In genomic region chr10:72026251-72026650, GRCh38 we compare ENCODE assay signal across 17 cellular contexts.
"Had no signal": no experiment of that assay in that cellular context is flagged by ENCODE, and none has a peak within 500 bp of the region (broad histone marks: within the 10 kb centered on the region; RNA-seq: fewer than 3 reads in every experiment).

No MANE protein-coding gene starts in this region.

- H3K9me3 ChIP-seq: gastroesophageal sphincter, psoas muscle, sigmoid colon had no signal

- DNase-seq: activated B cell treated with CpG ODN at 0.5 μM for 24 hours; activated CD4-positive, alpha-beta T cell treated with anti-CD3 and anti-CD28 coated beads, Interleukin-2, amount 10 ng/mL, durations not matched to agents 24 days and 14 days; activated CD8-positive, alpha-beta memory T cell treated with anti-CD3 and anti-CD28 coated beads for 24 hours; activated naive CD4-positive, alpha-beta T cell treated with anti-CD3 and anti-CD28 coated beads for 36 hours; caudate nucleus; cortex of kidney; effector memory CD4-positive, alpha-beta T cell; hippocampal formation; midbrain; nucleus accumbens; stimulated activated CD4-positive, alpha-beta T cell treated with anti-CD3 and anti-CD28 coated beads, Interleukin-4, amount 100 ng/mL, for 1 hour; stimulated activated CD8-positive, alpha-beta memory T cell treated with anti-CD3 and anti-CD28 coated beads, Interleukin-4, amount 100 ng/mL, for 48 hours; stimulated activated naive CD8-positive, alpha-beta T cell treated with anti-CD3 and anti-CD28 coated beads, Interleukin-15, Interleukin-2, amounts not matched to agents 100 U/mL and 50 U/mL, for 24 hours; T-helper 17 cell had no signal

- H3K4me1 ChIP-seq: psoas muscle had no signal

- H3K36me3 ChIP-seq: gastroesophageal sphincter, sigmoid colon had no signal

- ATAC-seq: psoas muscle; stimulated activated naive CD8-positive, alpha-beta T cell treated with anti-CD3 and anti-CD28 coated beads, Interleukin-15, Interleukin-2, amounts not matched to agents 100 U/mL and 50 U/mL, for 24 hours; T-helper 17 cell had no signal

- H3K27ac ChIP-seq: psoas muscle, sigmoid colon had no signal

- H3K27me3 ChIP-seq: gastroesophageal sphincter, sigmoid colon had no signal

- H3K27ac Mint-ChIP-seq: activated B cell treated with CpG ODN at 0.5 μM for 24 hours; activated CD4-positive, alpha-beta T cell treated with anti-CD3 and anti-CD28 coated beads, Interleukin-2, amount 10 ng/mL, durations not matched to agents 24 days and 14 days; activated naive CD4-positive, alpha-beta T cell treated with anti-CD3 and anti-CD28 coated beads for 36 hours; T-helper 17 cell had no signal

- H3K4me3 ChIP-seq: gastroesophageal sphincter, psoas muscle, sigmoid colon had no signal

- H3K4me3 Mint-ChIP-seq: activated B cell treated with CpG ODN at 0.5 μM for 24 hours; activated CD4-positive, alpha-beta T cell treated with anti-CD3 and anti-CD28 coated beads, Interleukin-2, amount 10 ng/mL, durations not matched to agents 24 days and 14 days; activated naive CD4-positive, alpha-beta T cell treated with anti-CD3 and anti-CD28 coated beads for 36 hours; T-helper 17 cell had no signal

- H3K9me3 Mint-ChIP-seq: activated B cell treated with CpG ODN at 0.5 μM for 24 hours; activated CD4-positive, alpha-beta T cell treated with anti-CD3 and anti-CD28 coated beads, Interleukin-2, amount 10 ng/mL, durations not matched to agents 24 days and 14 days; activated naive CD4-positive, alpha-beta T cell treated with anti-CD3 and anti-CD28 coated beads for 36 hours had no signal
